Comparison of ENCODE assay signal across 9 cellular contexts in genomic region chr16:27324851-27325301, GRCh38. TPM values are rescaled to one million over a fixed set of nuclear protein-coding genes. Genes with fewer than 3 reads are reported as not detected.
DNase-seq lines count a peak whose midpoint lies in the region; TF ChIP-seq lines count a peak whose summit lies in the region.
"Had no signal": no experiment of that assay in that cellular context is flagged by ENCODE, and none has a peak within 500 bp of the region (broad histone marks: within the 10 kb centered on the region; RNA-seq: fewer than 3 reads in every experiment).

No MANE protein-coding gene starts in this region.

- peak overlapping the region; percentile 1 for H3K9ac ChIP-seq in mesendoderm (ENCODE audit: low read length)

- H3K36me3 Mint-ChIP-seq in activated naive CD4-positive, alpha-beta T cell treated with anti-CD3 and anti-CD28 coated beads, Interleukin-2, amount 50 U/mL, for 24 hours = peaks cover 28% of the 10 kb centered on the region
- H3K36me3 Mint-ChIP-seq in type B pancreatic cell = no peaks in the 10 kb centered on the region

- DNase-seq in activated naive CD4-positive, alpha-beta T cell treated with Interleukin-2 at 50 U/mL for 16 hours = no peak
- DNase-seq in amniotic epithelial cell (ENCODE audit: low read depth) (peak; percentile 35), mesendoderm (peak; percentile 78), type B pancreatic cell (ENCODE audit: extremely low spot score, unreplicated experiment) (no peak), GDM1 (lab: John Stamatoyannopoulos, UW) (no peak), SHP77 treated with DMSO at 0.1 percent for 48 hours (lab: John Stamatoyannopoulos, UW) (no peak), NCI-H2081 (lab: John Stamatoyannopoulos, UW) (no peak)
- DNase-seq: occipital lobe had no signal

- peak overlapping the region; percentile 1 for H2BK5ac ChIP-seq in mesendoderm (ENCODE audit: low read length)

- no peaks in the 10 kb centered on the region for H3K27me3 Mint-ChIP-seq in activated naive CD4-positive, alpha-beta T cell treated with anti-CD3 and anti-CD28 coated beads, Interleukin-2, amount 50 U/mL, for 24 hours
- H3K27me3 Mint-ChIP-seq in type B pancreatic cell = no peaks in the 10 kb centered on the region

- H2BK120ac ChIP-seq in mesendoderm (ENCODE audit: low read depth, low read length) = no peak overlapping the region

- H2AK5ac ChIP-seq in mesendoderm (ENCODE audit: low read length) = peak overlapping the region; percentile 89

- H3K27ac ChIP-seq in mesendoderm (ENCODE audit: low read depth, low read length) = peak overlapping the region; percentile 24

- no peak overlapping the region for H4K5ac ChIP-seq in mesendoderm (ENCODE audit: low read length)

- no peaks in the 10 kb centered on the region for H3K36me3 ChIP-seq in mesendoderm (ENCODE audit: control insufficient read depth, insufficient read depth, low read length)

- H3K27ac Mint-ChIP-seq in activated naive CD4-positive, alpha-beta T cell treated with anti-CD3 and anti-CD28 coated beads, Interleukin-2, amount 50 U/mL, for 24 hours = peak overlapping the region; percentile 97
- peak overlapping the region; percentile 39 for H3K27ac Mint-ChIP-seq in type B pancreatic cell

- peak overlapping the region; percentile 45 for H3K56ac ChIP-seq in mesendoderm (ENCODE audit: low read length)

- H3K4me1 ChIP-seq in mesendoderm (ENCODE audit: control insufficient read depth, low read depth, low read length) = peaks cover 27% of the 10 kb centered on the region

- no peak overlapping the region for H3K4me3 ChIP-seq in mesendoderm (ENCODE audit: low read length)

- no peak for TF ChIP-seq CTCF in type B pancreatic cell (conservative IDR thresholded peaks at IDR 0.05)

- H3K23ac ChIP-seq in mesendoderm (ENCODE audit: low read length) = peak overlapping the region; percentile 49

- H2BK15ac ChIP-seq in mesendoderm (replicated peaks; ENCODE audit: low read depth) = no peak overlapping the region

- H3K4me3 Mint-ChIP-seq in activated naive CD4-positive, alpha-beta T cell treated with anti-CD3 and anti-CD28 coated beads, Interleukin-2, amount 50 U/mL, for 24 hours = no peak overlapping the region
- H3K4me3 Mint-ChIP-seq in type B pancreatic cell = no peak overlapping the region

- H3K79me1 ChIP-seq in mesendoderm (ENCODE audit: low read length) = peaks cover 11% of the 10 kb centered on the region

- H3K4me2 ChIP-seq in mesendoderm (ENCODE audit: low read length) = no peak overlapping the region

- WGBS in mesendoderm (ENCODE audit: extremely low coverage, insufficient coverage, low lambda C conversion rate) = no CpG with 5 or more reads among the region's 12 CpGs

- H4K8ac ChIP-seq in mesendoderm (ENCODE audit: low read depth, low read length) = no peak overlapping the region

- H3K9me3 Mint-ChIP-seq in activated naive CD4-positive, alpha-beta T cell treated with anti-CD3 and anti-CD28 coated beads, Interleukin-2, amount 50 U/mL, for 24 hours = no peaks in the 10 kb centered on the region
- no peaks in the 10 kb centered on the region for H3K9me3 Mint-ChIP-seq in type B pancreatic cell

- H3K4me1 Mint-ChIP-seq in activated naive CD4-positive, alpha-beta T cell treated with anti-CD3 and anti-CD28 coated beads, Interleukin-2, amount 50 U/mL, for 24 hours = peaks cover 86% of the 10 kb centered on the region
- peaks cover 14% of the 10 kb centered on the region for H3K4me1 Mint-ChIP-seq in type B pancreatic cell (ENCODE audit: unreplicated experiment)

- H3K79me2 ChIP-seq in mesendoderm (ENCODE audit: control insufficient read depth, insufficient read depth, low read length) = peaks cover 29% of the 10 kb centered on the region

- H3K27me3 ChIP-seq in mesendoderm (ENCODE audit: insufficient read depth, low read length, poor library complexity) = no peaks in the 10 kb centered on the region

- H3K4ac ChIP-seq in mesendoderm (ENCODE audit: low read depth, low read length) = peak overlapping the region; percentile 44

- H3K18ac ChIP-seq in mesendoderm (ENCODE audit: low read length) = peak overlapping the region; percentile 2

RNA-seq across cellular contexts. Expression of gene IL4R, which starts 11.1 kb away (rescaled TPM):
- 20.4 TPM for polyA plus RNA-seq in mesendoderm (2013, experiment 1 of 2)
- 19.9 TPM for polyA plus RNA-seq in mesendoderm (2013, experiment 2 of 2)
- 12.3 and 22.1 TPM in 2 replicates for total RNA-seq in type B pancreatic cell (ENCODE audit: low replicate concordance)

RNA-seq across cellular contexts. Expression of gene NSMCE1, which starts 56.3 kb away (rescaled TPM):
- 28.5 TPM for polyA plus RNA-seq in mesendoderm (2013, experiment 1 of 2)
- 28.2 TPM for polyA plus RNA-seq in mesendoderm (2013, experiment 2 of 2)
- total RNA-seq in type B pancreatic cell (ENCODE audit: low replicate concordance) = 27.1 and 33.3 TPM in 2 replicates

Comparison
In these comparisons a context has a peak if more than half of its experiments do, and no peak if none do; other contexts are left out.
1. DNase-seq: peak in amniotic epithelial cell (single experiment) and mesendoderm (single experiment); none in activated naive CD4-positive, alpha-beta T cell treated with Interleukin-2 at 50 U/mL for 16 hours (single experiment), type B pancreatic cell (single experiment), GDM1 (single experiment), SHP77 treated with DMSO at 0.1 percent for 48 hours (single experiment) and NCI-H2081 (0 of 2).